Comparison of ENCODE assay signal across 20 cellular contexts in genomic region chr7:49297958-49298357, GRCh38.
DNase-seq lines count a peak whose midpoint lies in the region; ATAC-seq and TF ChIP-seq lines count a peak whose summit lies in the region.
"Had no signal": no experiment of that assay in that cellular context is flagged by ENCODE, and none has a peak within 500 bp of the region (broad histone marks: within the 10 kb centered on the region; RNA-seq: fewer than 3 reads in every experiment).

No MANE protein-coding gene starts in this region.

- CTCF ChIA-PET in OCI-LY7 (lab: Charles Lee; ENCODE audit: unreplicated experiment): no interaction called here

- no peak overlapping the region for H3K9ac ChIP-seq in GM23248
- H3K9ac ChIP-seq: BLaER1 had no signal

- H3F3A ChIP-seq in GM23248 (ENCODE audit: insufficient read depth): no peaks in the 10 kb centered on the region

- no peaks in the 10 kb centered on the region for H3K9me2 ChIP-seq in OCI-LY7 (ENCODE audit: insufficient read depth, low read length)
- H3K9me2 ChIP-seq in GM23248 (ENCODE audit: insufficient read depth): no peaks in the 10 kb centered on the region

- in situ Hi-C loops in GM23248 (cut with MboI): no loop called here

- WGBS in esophagus squamous epithelium, 2 donors: 21 to 33% methylated on average over 1 of the region's 1 CpG
- WGBS in GM23248 (ENCODE audit: low coverage in 1 of 2, low lambda C conversion rate in 2 of 2, missing lambda C conversion rate in 2 of 2), 2 experiments: 3 to 5% methylated on average over 1 of the region's 1 CpG

- peak overlapping the region; percentile 36; the same call in 1 of the 2 replicates for H2AFZ ChIP-seq in OCI-LY7 (ENCODE audit: low read length)
- H2AFZ ChIP-seq in GM23248: no peak overlapping the region

- ATAC-seq in RWPE2 (ENCODE audit: low read depth) (peak; percentile 65; the same call in 2 of the 3 replicates), foreskin keratinocyte (peak; percentile 81), HG02852 (IDR thresholded peaks at IDR 0.05; ENCODE audit: unreplicated experiment) (no peak)
- ATAC-seq: CD8-positive, alpha-beta T cell; GM12878 had no signal

- no peak overlapping the region for H3K27ac ChIP-seq in OCI-LY7 (ENCODE audit: low read depth, low read length, poor library complexity, severe bottlenecking)
- H3K27ac ChIP-seq in RWPE2 (ENCODE audit: poor library complexity, severe bottlenecking): no peak overlapping the region
- peak overlapping the region; percentile 75 for H3K27ac ChIP-seq in foreskin keratinocyte
- H3K27ac ChIP-seq in esophagus squamous epithelium: no peak overlapping the region
- no peak overlapping the region for H3K27ac ChIP-seq in GM23248
- H3K27ac ChIP-seq: BLaER1, C4-2B had no signal

- H3K4me1 ChIP-seq in OCI-LY7 (ENCODE audit: insufficient read depth, low read length, poor library complexity, severe bottlenecking) (peaks cover 4% of the 10 kb centered on the region), RWPE2 (ENCODE audit: insufficient read depth, poor library complexity, severe bottlenecking) (peaks cover 25% of the 10 kb centered on the region), foreskin keratinocyte (peaks cover 28% of the 10 kb centered on the region), esophagus squamous epithelium (peaks cover 0 to 17% (median 0%) of the 10 kb centered on the region in 3 donors), GM23248 (ENCODE audit: insufficient read depth) (no peaks in the 10 kb centered on the region)
- H3K4me1 ChIP-seq: BLaER1, Caco-2, HAP-1 had no signal

- DNase-seq in OCI-LY7 (ENCODE audit: low spot score) (no peak), RWPE2 (ENCODE audit: low spot score) (no peak), epithelial cell of esophagus (ENCODE audit: low read depth) (peak; percentile 65), foreskin keratinocyte (peak; percentile 42 to 71), esophagus squamous epithelium (lab: John Stamatoyannopoulos, UW) (no peak), AG08396 (ENCODE audit: low spot score) (no peak), GM23248 (no peak)
- DNase-seq: Caco-2; CD4-positive, CD25-positive, alpha-beta regulatory T cell; CD8-positive, alpha-beta T cell; DMS79; EL; GDM1; GOT3; HFFc6 had no signal

- POLR2A ChIA-PET in OCI-LY7 (lab: Charles Lee): interaction anchor here (0.8 to 1.5 kb wide), 3 partner anchors 9 to 24 kb away, joined by 3 to 5 read pairs (median 4); no protein-coding TSS in a partner anchor

- H3K36me3 ChIP-seq in OCI-LY7 (ENCODE audit: insufficient read depth, low read length): no peaks in the 10 kb centered on the region
- no peaks in the 10 kb centered on the region for H3K36me3 ChIP-seq in RWPE2 (ENCODE audit: low read depth)
- no peaks in the 10 kb centered on the region for H3K36me3 ChIP-seq in esophagus squamous epithelium
- H3K36me3 ChIP-seq in GM23248 (ENCODE audit: low read depth): no peaks in the 10 kb centered on the region
- H3K36me3 ChIP-seq: BLaER1, HAP-1 had no signal

- H3K4me3 ChIP-seq in OCI-LY7 (ENCODE audit: low read depth, low read length, poor library complexity, severe bottlenecking): no peak overlapping the region
- H3K4me3 ChIP-seq in RWPE2 (ENCODE audit: severe bottlenecking): no peak overlapping the region
- no peak overlapping the region for H3K4me3 ChIP-seq in epithelial cell of esophagus (ENCODE audit: low read length)
- H3K4me3 ChIP-seq in esophagus squamous epithelium: no peak overlapping the region
- H3K4me3 ChIP-seq in GM23248: no peak overlapping the region
- H3K4me3 ChIP-seq: BLaER1, GM12878, HAP-1 had no signal

- intact Hi-C loops in OCI-LY7 (cut with micrococcal nuclease; ENCODE audit: unreplicated experiment) (no loop called here), esophagus squamous epithelium (cut with DNase I) (no loop called here)

- H3K79me2 ChIP-seq in OCI-LY7 (ENCODE audit: insufficient read depth, low read depth, low read length) (no peaks in the 10 kb centered on the region), GM23248 (ENCODE audit: insufficient read depth) (no peaks in the 10 kb centered on the region)

- BruUV-seq in OCI-LY7 (replicated peaks; lab: Mats Ljungman, UMichigan): no TSS peak

- H4K20me1 ChIP-seq in OCI-LY7 (ENCODE audit: insufficient read depth, low read length): no peaks in the 10 kb centered on the region
- H4K20me1 ChIP-seq in GM23248 (ENCODE audit: insufficient read depth): no peaks in the 10 kb centered on the region
- H4K20me1 ChIP-seq: BLaER1 had no signal

- H3K4me2 ChIP-seq in OCI-LY7 (ENCODE audit: low read length): no peak overlapping the region
- no peak overlapping the region for H3K4me2 ChIP-seq in GM23248 (ENCODE audit: unreplicated experiment)
- H3K4me2 ChIP-seq: BLaER1 had no signal

- H3K9me3 ChIP-seq in OCI-LY7 (ENCODE audit: low read length) (peaks cover 11% of the 10 kb centered on the region; the same call in 1 of the 2 replicates), RWPE2 (ENCODE audit: severe bottlenecking) (no peaks in the 10 kb centered on the region), esophagus squamous epithelium (no peaks in the 10 kb centered on the region), GM23248 (ENCODE audit: low read depth) (no peaks in the 10 kb centered on the region)
- H3K9me3 ChIP-seq: BLaER1, Caco-2, HAP-1 had no signal

- no peaks in the 10 kb centered on the region for H3K27me3 ChIP-seq in RWPE2 (ENCODE audit: insufficient read depth, poor library complexity, severe bottlenecking)
- no peaks in the 10 kb centered on the region for H3K27me3 ChIP-seq in foreskin keratinocyte
- no peaks in the 10 kb centered on the region for H3K27me3 ChIP-seq in esophagus squamous epithelium
- H3K27me3 ChIP-seq in GM23248 (replicated peaks; ENCODE audit: insufficient read depth): no peaks in the 10 kb centered on the region
- H3K27me3 ChIP-seq: BLaER1 had no signal

- no peak for TF ChIP-seq POLR2A in esophagus squamous epithelium (IDR thresholded peaks at IDR 0.05)

- TF ChIP-seq CTCF in OCI-LY7 (conservative IDR thresholded peaks at IDR 0.05; ENCODE audit: low read length) (no peak), RWPE2 (IDR thresholded peaks at IDR 0.05; ENCODE audit: poor library complexity, severe bottlenecking) (no peak), epithelial cell of esophagus (IDR thresholded peaks at IDR 0.05; ENCODE audit: insufficient read depth, low read depth, low read length, missing control alignments) (no peak), foreskin keratinocyte (conservative IDR thresholded peaks at IDR 0.05) (no peak), esophagus squamous epithelium (IDR thresholded peaks at IDR 0.05) (no peak)

Comparison
In these comparisons a context has a peak if more than half of its experiments do, and no peak if none do; other contexts are left out.
1. DNase-seq: peak in epithelial cell of esophagus (single experiment) and foreskin keratinocyte (2 of 2); none in OCI-LY7 (single experiment), RWPE2 (single experiment), esophagus squamous epithelium (single experiment), AG08396 (single experiment) and GM23248 (single experiment).